Comparison of ENCODE assay signal across 9 cellular contexts in the genomic region with DNA sequence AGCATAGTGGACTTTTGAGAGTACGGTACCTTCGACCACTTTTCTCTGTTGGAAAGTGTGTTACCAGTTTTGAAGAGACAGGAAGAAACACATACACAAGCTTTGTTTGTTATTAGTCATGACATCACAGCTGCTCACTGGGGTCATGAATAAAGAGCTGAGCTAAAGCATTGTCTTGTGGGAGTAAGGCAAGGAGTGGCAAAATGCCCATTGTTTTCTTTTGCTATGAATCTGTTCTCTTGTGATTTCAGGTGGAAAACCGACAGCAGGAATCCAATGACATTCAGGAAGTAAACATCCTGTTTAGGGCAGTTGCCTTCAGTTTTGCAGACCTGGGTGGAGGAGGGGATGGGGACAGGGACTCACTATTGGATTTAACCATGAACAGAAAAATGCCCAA.
DNase-seq lines count a peak whose midpoint lies in the region; ATAC-seq and TF ChIP-seq lines count a peak whose summit lies in the region.
"Had no signal": no experiment of that assay in that cellular context is flagged by ENCODE, and none has a peak within 500 bp of the region (broad histone marks: within the 10 kb centered on the region; RNA-seq: fewer than 3 reads in every experiment).

No MANE protein-coding gene starts in this region.

- H3K27ac ChIP-seq in HEK293 (ENCODE audit: extremely low read depth, low read depth, low read length), result no peak overlapping the region
- H3K27ac ChIP-seq in angular gyrus (ENCODE audit: low read depth, low read length), result peak overlapping the region; percentile 96
- H3K27ac ChIP-seq in CD8-positive, alpha-beta memory T cell (ENCODE audit: low read depth, low read length), result no peak overlapping the region

- CTCF ChIA-PET in HEK293 (lab: Yijun Ruan, JAX), result no interaction called here
- CTCF ChIA-PET in CD8-positive, alpha-beta memory T cell (lab: Charles Lee), result no interaction called here

- H3K9me3 ChIP-seq in HEK293 (ENCODE audit: control insufficient read depth, insufficient read depth, low read depth, low read length), result no peaks in the 10 kb centered on the region
- H3K9me3 ChIP-seq in CD8-positive, alpha-beta memory T cell (ENCODE audit: low read length), result no peaks in the 10 kb centered on the region

- H3K4me1 ChIP-seq in HEK293 (ENCODE audit: control insufficient read depth, insufficient read depth, low read length), result no peaks in the 10 kb centered on the region
- H3K4me1 ChIP-seq in CD8-positive, alpha-beta memory T cell (ENCODE audit: insufficient read depth, low read length), result peaks cover 17% of the 10 kb centered on the region

- POLR2A ChIA-PET in HEK293 (lab: Yijun Ruan, JAX), result no interaction called here
- POLR2A ChIA-PET in CD8-positive, alpha-beta memory T cell (lab: Charles Lee), result no interaction called here

- peak; percentile 14 for DNase-seq in hepatic stellate cell (ENCODE audit: low spot score)
- peak; percentile 80 for DNase-seq in smooth muscle cell of the brain vasculature (ENCODE audit: low read depth, low spot score)
- no peak for DNase-seq in CD8-positive, alpha-beta memory T cell
- no peak for DNase-seq in activated naive CD4-positive, alpha-beta T cell (lab: John Stamatoyannopoulos, UW)
- DNase-seq in stimulated activated CD4-positive, alpha-beta T cell treated with anti-CD3 and anti-CD28 coated beads, Interleukin-12 subunit alpha, Interleukin-12 subunit beta, amount 100 ng/mL, for 4 hours, result no peak
- DNase-seq: NCI-H146 had no signal

- no peak overlapping the region for H3K27ac Mint-ChIP-seq in CD8-positive, alpha-beta memory T cell

- no peaks in the 10 kb centered on the region for H3K9me3 Mint-ChIP-seq in CD8-positive, alpha-beta memory T cell

- H3K4me3 Mint-ChIP-seq in CD8-positive, alpha-beta memory T cell, result no peak overlapping the region

- no peak for ATAC-seq in GM19397 (IDR thresholded peaks at IDR 0.05; ENCODE audit: unreplicated experiment)

- H3K36me3 ChIP-seq in HEK293 (ENCODE audit: control insufficient read depth in 2 of 2, insufficient read depth in 1 of 2, low read length in 2 of 2), result no peaks in the 10 kb centered on the region
- H3K36me3 ChIP-seq in CD8-positive, alpha-beta memory T cell (ENCODE audit: insufficient read depth, low read length), result no peaks in the 10 kb centered on the region

- H3K4me1 Mint-ChIP-seq in CD8-positive, alpha-beta memory T cell, result peaks cover 6 to 14% (median 8%) of the 10 kb centered on the region in 3 donors

- peaks cover 0 to 6% of the 10 kb centered on the region in 2 donors for H3K27me3 Mint-ChIP-seq in CD8-positive, alpha-beta memory T cell

- H3K36me3 Mint-ChIP-seq in CD8-positive, alpha-beta memory T cell, result peaks cover 0 to 2% (median 0%) of the 10 kb centered on the region in 3 donors

- H3K4me3 ChIP-seq in HEK293 (ENCODE audit: low read depth, low read length), result no peak overlapping the region
- H3K4me3 ChIP-seq in CD8-positive, alpha-beta memory T cell (ENCODE audit: low read length), result no peak overlapping the region

- H3K27me3 ChIP-seq in CD8-positive, alpha-beta memory T cell (ENCODE audit: insufficient read depth, low read length, poor library complexity, severe bottlenecking), result no peaks in the 10 kb centered on the region

- TF ChIP-seq CTCF in HEK293 (tag by site-specific recombination; IDR thresholded peaks at IDR 0.05), result no peak

TF ChIP-seq in HEK293, 187 proteins besides CTCF, POLR2A, EP300 and RAD21:
- TF ChIP-seq ZBTB21 (tag by site-specific recombination; IDR thresholded peaks at IDR 0.05), result peak; percentile 26; the same call in 1 of the 2 replicates
- no peak for TF ChIP-seq ZNF157 (tag by site-specific recombination; IDR thresholded peaks at IDR 0.05)
- 0 out of 2 replicates have a peak, but pooled peaks have one; percentile 37 for TF ChIP-seq ZNF629 (tag by site-specific recombination; IDR thresholded peaks at IDR 0.05)
- no peak for TF ChIP-seq GLIS1 (tag by site-specific recombination; IDR thresholded peaks at IDR 0.05)

Comparison
In these comparisons a context has a peak if more than half of its experiments do, and no peak if none do; other contexts are left out.
1. DNase-seq: peak in hepatic stellate cell (single experiment) and smooth muscle cell of the brain vasculature (single experiment); none in CD8-positive, alpha-beta memory T cell (0 of 5), activated naive CD4-positive, alpha-beta T cell (0 of 4) and stimulated activated CD4-positive, alpha-beta T cell treated with anti-CD3 and anti-CD28 coated beads, Interleukin-12 subunit alpha, Interleukin-12 subunit beta, amount 100 ng/mL, for 4 hours (single experiment).